In genomic region chr6:130801368-130801767, GRCh38 we compare ENCODE assay signal across 11 cellular contexts. TPM values are rescaled to one million over a fixed set of nuclear protein-coding genes. Genes with fewer than 3 reads are reported as not detected.
"Had no signal": no experiment of that assay in that cellular context is flagged by ENCODE, and none has a peak within 500 bp of the region (broad histone marks: within the 10 kb centered on the region; RNA-seq: fewer than 3 reads in every experiment).

No MANE protein-coding gene starts in this region.

RNA-seq across cellular contexts. Expression of gene SMLR1, which starts 25.8 kb away (rescaled TPM):
- total RNA-seq: subcutaneous adipose tissue, suprapubic skin, temporal lobe, thoracic aorta, thyroid gland, tibial nerve, transverse colon, ureter, urinary bladder, uterus, vagina had no signal
